ENCODE assay signal across 12 cellular contexts in genomic region chr13:30908416-30908980, GRCh38. TPM values are rescaled to one million over a fixed set of nuclear protein-coding genes. Genes with fewer than 3 reads are reported as not detected.
DNase-seq lines count a peak whose midpoint lies in the region; ATAC-seq and TF ChIP-seq lines count a peak whose summit lies in the region.
"Had no signal": no experiment of that assay in that cellular context is flagged by ENCODE, and none has a peak within 500 bp of the region (broad histone marks: within the 10 kb centered on the region; RNA-seq: fewer than 3 reads in every experiment).

No MANE protein-coding gene starts in this region.

- peaks cover 29 to 38% (median 35%) of the 10 kb centered on the region in 4 donors for H3K4me1 ChIP-seq in esophagus muscularis mucosa
- H3K4me1 ChIP-seq in muscle layer of duodenum (ENCODE audit: control insufficient read depth in 1 of 2, insufficient read depth in 2 of 2, low read length in 2 of 2), result peaks cover 0 to 18% of the 10 kb centered on the region in 2 donors
- peaks cover 0 to 16% (median 0%) of the 10 kb centered on the region in 4 donors for H3K4me1 ChIP-seq in Peyer's patch
- H3K4me1 ChIP-seq: pancreas had no signal

- peaks cover 0 to 15% (median 4%) of the 10 kb centered on the region in 4 donors for H3K27me3 ChIP-seq in esophagus muscularis mucosa
- H3K27me3 ChIP-seq in muscle layer of duodenum (ENCODE audit: low read depth, low read length), result peaks cover 22% of the 10 kb centered on the region
- peaks cover 0 to 18% of the 10 kb centered on the region in 2 donors for H3K27me3 ChIP-seq in Peyer's patch

- TF ChIP-seq POLR2A in esophagus muscularis mucosa (IDR thresholded peaks at IDR 0.05; ENCODE audit: low read depth), result no peak
- no peak for TF ChIP-seq POLR2A in Peyer's patch (IDR thresholded peaks at IDR 0.05)

- ATAC-seq in Right ventricle myocardium inferior (peak; percentile 81), HG03378 (IDR thresholded peaks at IDR 0.05; ENCODE audit: unreplicated experiment) (no peak), HG03520 (IDR thresholded peaks at IDR 0.05; ENCODE audit: unreplicated experiment) (no peak), GM21367 (IDR thresholded peaks at IDR 0.05; ENCODE audit: unreplicated experiment) (no peak)

- WGBS in esophagus muscularis mucosa, result 5% methylated on average over 5 of the region's 5 CpGs

- TF ChIP-seq CTCF in esophagus muscularis mucosa (IDR thresholded peaks at IDR 0.05) (no peak), Peyer's patch (IDR thresholded peaks at IDR 0.05) (no peak)

- H3K36me3 ChIP-seq in esophagus muscularis mucosa (no peaks in the 10 kb centered on the region), muscle layer of duodenum (ENCODE audit: control insufficient read depth in 1 of 2, insufficient read depth in 2 of 2, low read length in 2 of 2) (no peaks in the 10 kb centered on the region), Peyer's patch (no peaks in the 10 kb centered on the region)
- H3K36me3 ChIP-seq: pancreas had no signal

- intact Hi-C loops in Right ventricle myocardium inferior (cut with DNase I), result no loop called here
- intact Hi-C loops in cardiac septum (cut with DNase I), result loop anchor here (5.0 kb wide), 2 partner anchors 41 to 106 kb away; no protein-coding TSS in a partner anchor
- intact Hi-C loops in esophagus muscularis mucosa (cut with DNase I), result no loop called here

- H3K9me3 ChIP-seq in esophagus muscularis mucosa (no peaks in the 10 kb centered on the region), muscle layer of duodenum (ENCODE audit: control insufficient read depth in 1 of 2, low read length in 2 of 2) (no peaks in the 10 kb centered on the region), Peyer's patch (no peaks in the 10 kb centered on the region)
- H3K9me3 ChIP-seq: pancreas had no signal

- H3K4me3 ChIP-seq in esophagus muscularis mucosa (peak overlapping the region; percentile 55 to 61 (median 58)), muscle layer of duodenum (ENCODE audit: low read depth in 1 of 2, low read length in 2 of 2) (peak overlapping the region; percentile 57 to 59), Peyer's patch (no peak overlapping the region)
- H3K4me3 ChIP-seq: pancreas had no signal

- H3K27ac ChIP-seq in esophagus muscularis mucosa (replicated peaks in 1 of 4) (peak overlapping the region in 3 of 4 donors; percentile 40 to 79 (median 68)), muscle layer of duodenum (ENCODE audit: low read length) (peak overlapping the region; percentile 57), Peyer's patch (no peak overlapping the region)
- H3K27ac ChIP-seq: pancreas had no signal

- DNase-seq in Right ventricle myocardium inferior (ENCODE audit: missing footprints) (peak; percentile 71), cardiac septum (ENCODE audit: low spot score) (no peak), esophagus muscularis mucosa (ENCODE audit: extremely low spot score) (peak; percentile 77), Peyer's patch (no peak)
- DNase-seq: NCI-H1694 treated with DMSO at 0.1 percent for 48 hours, pancreas had no signal

- no peak for TF ChIP-seq EP300 in esophagus muscularis mucosa (IDR thresholded peaks at IDR 0.05)

RNA-seq across cellular contexts. Expression of gene MEDAG, which starts 2.4 kb away (rescaled TPM):
- total RNA-seq in Right ventricle myocardium inferior, result 4.7 TPM
- 11.7 TPM for total RNA-seq in cardiac septum
- total RNA-seq in esophagus muscularis mucosa, result 100 to 1,000 TPM in 1 of 4 donors, 10 to 100 TPM in 3; 20.3 to 126 (median 31.7) TPM
- total RNA-seq in Peyer's patch, result 10 to 100 TPM in 1 of 4 donors, 1 to 10 TPM in 3; 4.9 to 21.5 (median 8.7) TPM
- total RNA-seq: activated T-helper 1 cell treated with anti-CD3 and anti-CD28 coated beads, Interleukin-12 subunit alpha, Interleukin-12 subunit beta, Interleukin-2, Interleukin-4 antibody, amounts not matched to agents 30 ng/mL and 10 ng/mL and 1 ng/mL, durations not matched to agents 14 hours and 24 hours and 36 hours; HT-29 had no signal

RNA-seq across cellular contexts. Expression of gene TEX26, which starts 24.0 kb away (rescaled TPM):
- total RNA-seq in Right ventricle myocardium inferior, result not detected
- not detected for total RNA-seq in cardiac septum
- total RNA-seq in esophagus muscularis mucosa, result under 1 TPM in 2 of 4 donors, not detected in 2; 0.69 to 0.97 TPM
- not detected for total RNA-seq in Peyer's patch
- total RNA-seq: activated T-helper 1 cell treated with anti-CD3 and anti-CD28 coated beads, Interleukin-12 subunit alpha, Interleukin-12 subunit beta, Interleukin-2, Interleukin-4 antibody, amounts not matched to agents 30 ng/mL and 10 ng/mL and 1 ng/mL, durations not matched to agents 14 hours and 24 hours and 36 hours; HT-29 had no signal

Comparison
In these comparisons a context has a peak if more than half of its experiments do, and no peak if none do; other contexts are left out.
1. DNase-seq: peak in Right ventricle myocardium inferior (single experiment) and esophagus muscularis mucosa (single experiment); none in cardiac septum (single experiment) and Peyer's patch (0 of 3).
2. H3K27ac ChIP-seq: peak in esophagus muscularis mucosa (3 of 4) and muscle layer of duodenum (single experiment); none in Peyer's patch (0 of 4).
3. H3K4me3 ChIP-seq: peak in esophagus muscularis mucosa (4 of 4) and muscle layer of duodenum (2 of 2); none in Peyer's patch (0 of 4).